ENCODE assay signal across 1 cellular context in the genomic region with DNA sequence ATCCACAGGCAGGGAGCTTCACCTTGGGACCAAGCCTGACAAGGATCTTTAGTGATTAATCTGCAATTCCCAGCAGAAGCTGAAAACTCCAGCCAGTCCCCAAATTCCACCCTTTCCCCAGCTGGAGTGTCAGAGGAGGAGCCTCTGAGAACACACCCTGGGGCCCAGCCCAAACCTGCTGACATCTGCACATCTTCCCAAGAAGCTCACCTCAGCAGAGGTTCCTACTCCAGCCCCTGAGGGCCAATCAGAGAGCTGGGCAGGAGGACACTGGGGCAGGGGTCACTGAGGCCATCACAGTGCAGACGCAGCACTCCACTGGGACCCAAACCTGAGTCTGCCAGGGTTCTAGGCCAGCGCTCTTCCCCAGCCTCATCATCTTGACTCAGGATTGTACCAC.
TF ChIP-seq lines count a peak whose summit lies in the region.

No MANE protein-coding gene starts in this region.

TF ChIP-seq in H1, 55 proteins besides CTCF, POLR2A, EP300 and RAD21 (continued from another document):
- TF ChIP-seq, protein P1, sequence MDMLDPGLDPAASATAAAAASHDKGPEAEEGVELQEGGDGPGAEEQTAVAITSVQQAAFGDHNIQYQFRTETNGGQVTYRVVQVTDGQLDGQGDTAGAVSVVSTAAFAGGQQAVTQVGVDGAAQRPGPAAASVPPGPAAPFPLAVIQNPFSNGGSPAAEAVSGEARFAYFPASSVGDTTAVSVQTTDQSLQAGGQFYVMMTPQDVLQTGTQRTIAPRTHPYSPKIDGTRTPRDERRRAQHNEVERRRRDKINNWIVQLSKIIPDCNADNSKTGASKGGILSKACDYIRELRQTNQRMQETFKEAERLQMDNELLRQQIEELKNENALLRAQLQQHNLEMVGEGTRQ (IDR thresholded peaks at IDR 0.05; ENCODE audit: low read length), result no peak
- TF ChIP-seq TCF12 (IDR thresholded peaks at IDR 0.05; ENCODE audit: low read depth, low read length) (no peak), TAF1 (IDR thresholded peaks at IDR 0.05; ENCODE audit: low read depth, low read length) (no peak), RXRA (IDR thresholded peaks at IDR 0.05; ENCODE audit: insufficient read depth, low read depth, low read length) (no peak), POLR2AphosphoS5 (IDR thresholded peaks at IDR 0.05; ENCODE audit: low read depth, low read length) (no peak), GTF2F1 (IDR thresholded peaks at IDR 0.05; ENCODE audit: borderline replicate concordance, low read depth, low read length) (no peak), YY1 (IDR thresholded peaks at IDR 0.05; ENCODE audit: low read depth, low read length) (no peak), EZH2 (IDR thresholded peaks at IDR 0.05; ENCODE audit: low read depth, low read length, severe bottlenecking) (no peak), SAP30 (IDR thresholded peaks at IDR 0.05; ENCODE audit: insufficient read depth, insufficient replicate concordance, low read length) (no peak), CBX5 (IDR thresholded peaks at IDR 0.05; ENCODE audit: low read depth, low read length) (no peak), FOSL1 (IDR thresholded peaks at IDR 0.05; ENCODE audit: insufficient read depth, low read depth, low read length) (no peak), RFX5 (IDR thresholded peaks at IDR 0.05; ENCODE audit: borderline replicate concordance, low read depth, low read length) (no peak), KDM4A (IDR thresholded peaks at IDR 0.05; ENCODE audit: low read depth, low read length, severe bottlenecking) (no peak), NRF1 (IDR thresholded peaks at IDR 0.05; ENCODE audit: low read depth, low read length) (no peak)
